ENCODE assay signal across 10 cellular contexts in genomic region chr3:81716870-81717509, GRCh38. TPM values are rescaled to one million over a fixed set of nuclear protein-coding genes. Genes with fewer than 3 reads are reported as not detected.
DNase-seq lines count a peak whose midpoint lies in the region; ATAC-seq, FAIRE-seq and TF ChIP-seq lines count a peak whose summit lies in the region.
"Had no signal": no experiment of that assay in that cellular context is flagged by ENCODE, and none has a peak within 500 bp of the region (broad histone marks: within the 10 kb centered on the region; RNA-seq: fewer than 3 reads in every experiment).

No MANE protein-coding gene starts in this region.

- no peak overlapping the region for H3K9ac ChIP-seq in kidney (ENCODE audit: low read length in 2 of 2)

- CTCF ChIA-PET in T-cell (lab: Charles Lee), result interaction anchor here in 1 of 2 donors (0.7 kb wide), 1 partner anchor 255 kb away, joined by 3 read pairs; no protein-coding TSS in a partner anchor
- CTCF ChIA-PET in RWPE1 (lab: Yijun Ruan, JAX), result no interaction called here

- POLR2A ChIA-PET in T-cell (lab: Charles Lee) (no interaction called here), RWPE1 (lab: Yijun Ruan, JAX; ENCODE audit: low non-redundant PET) (no interaction called here)

- no peak overlapping the region for H3K4me3 Mint-ChIP-seq in T-cell

- ATAC-seq in upper lobe of left lung (ENCODE audit: low FRiP score in 2 of 2) (peak; percentile 62 to 73), T-cell (replicated peaks in 1 of 4) (no peak)

- peak; percentile 88 for FAIRE-seq in kidney (lab: Jason Lieb, UNC)

- no peaks in the 10 kb centered on the region for H3K9me3 Mint-ChIP-seq in T-cell

- H3K4me1 ChIP-seq in kidney (ENCODE audit: control insufficient read depth in 1 of 2, insufficient read depth in 1 of 2, low read depth in 1 of 2, low read length in 2 of 2) (no peaks in the 10 kb centered on the region), upper lobe of left lung (peaks cover 0 to 8% (median 3%) of the 10 kb centered on the region in 4 donors)

- DNase-seq in NCI-H345 (lab: John Stamatoyannopoulos, UW), result peak; percentile 19
- DNase-seq in NCI-H345 treated with DMSO at 0.1 percent for 48 hours (lab: John Stamatoyannopoulos, UW; ENCODE audit: unreplicated experiment), result no peak
- no peak for DNase-seq in kidney
- peak in 1 of 2 donors; percentile 60 for DNase-seq in upper lobe of left lung
- no peak for DNase-seq in T-cell
- no peak for DNase-seq in amniotic stem cell (lab: John Stamatoyannopoulos, UW)
- DNase-seq in RWPE1 (ENCODE audit: low spot score), result no peak
- DNase-seq: activated CD4-positive, CD25-positive, alpha-beta regulatory T cell treated with anti-CD3 and anti-CD28 coated beads, Interleukin-2, amount 50 U/mL, for 72 hours; central memory CD4-positive, alpha-beta T cell had no signal

- intact Hi-C loops in kidney (cut with DNase I), result no loop called here

- no peak overlapping the region for H3K27ac Mint-ChIP-seq in T-cell

- no peaks in the 10 kb centered on the region for H3K27me3 ChIP-seq in upper lobe of left lung

- no peaks in the 10 kb centered on the region for H3K27me3 Mint-ChIP-seq in T-cell

- TF ChIP-seq CTCF in WI38 (IDR thresholded peaks at IDR 0.05; ENCODE audit: low read depth, low read length) (no peak), kidney (IDR thresholded peaks at IDR 0.05; ENCODE audit: borderline replicate concordance, extremely low read depth, insufficient read depth) (no peak), upper lobe of left lung (IDR thresholded peaks at IDR 0.05) (no peak), RWPE1 (conservative IDR thresholded peaks at IDR 0.05; ENCODE audit: low read depth) (no peak)

- 59 to 67% methylated on average over 3 of the region's 3 CpGs for WGBS in upper lobe of left lung, 2 donors

- no peaks in the 10 kb centered on the region for H3K4me1 Mint-ChIP-seq in T-cell

- no peaks in the 10 kb centered on the region for H3K36me3 ChIP-seq in kidney (ENCODE audit: control insufficient read depth in 1 of 2, insufficient read depth in 2 of 2, low read length in 2 of 2)
- no peaks in the 10 kb centered on the region for H3K36me3 ChIP-seq in upper lobe of left lung

- H3K9me3 ChIP-seq in kidney (ENCODE audit: control insufficient read depth in 1 of 2, low read length in 2 of 2) (no peaks in the 10 kb centered on the region), upper lobe of left lung (no peaks in the 10 kb centered on the region)

- H3K36me3 Mint-ChIP-seq in T-cell, result no peaks in the 10 kb centered on the region

- H3K4me3 ChIP-seq in WI38 (ENCODE audit: low read depth, low read length) (peak overlapping the region; percentile 23; the same call in 1 of the 2 replicates), kidney (ENCODE audit: low read length in 2 of 2) (peak overlapping the region; percentile 36 to 60), upper lobe of left lung (no peak overlapping the region)

- TF ChIP-seq EP300 in upper lobe of left lung (IDR thresholded peaks at IDR 0.05), result peak in 1 of 4 donors; percentile 39

- no peak for TF ChIP-seq POLR2A in upper lobe of left lung (IDR thresholded peaks at IDR 0.05)

- H3K27ac ChIP-seq in kidney (ENCODE audit: low read depth in 2 of 2, low read length in 2 of 2) (peak overlapping the region; percentile 66), upper lobe of left lung (no peak overlapping the region), RWPE1 (no peak overlapping the region)

RNA-seq across cellular contexts. Expression of gene GBE1, which starts 44.5 kb away (rescaled TPM):
- 36.2 TPM for total RNA-seq in kidney
- 29.3 TPM for polyA plus RNA-seq in kidney (ENCODE audit: insufficient read depth, low read depth, low replicate concordance)
- 10 to 100 TPM; 19.9 to 40.9 (median 27.5) TPM for total RNA-seq in upper lobe of left lung
- 1 to 10 TPM; 8.1 to 9.2 (median 8.7) TPM for total RNA-seq in T-cell

Comparison
In these comparisons a context has a peak if more than half of its experiments do, and no peak if none do; other contexts are left out.
1. H3K4me3 ChIP-seq: peak in WI38 (single experiment) and kidney (2 of 2); none in upper lobe of left lung (0 of 4).
2. H3K27ac ChIP-seq: peak in kidney (2 of 2); none in upper lobe of left lung (0 of 4) and RWPE1 (single experiment).
3. ATAC-seq: peak in upper lobe of left lung (2 of 2); none in T-cell (0 of 4).